ENCODE assay signal across 8 cellular contexts in genomic region chr12:31323466-31324115, GRCh38. TPM values are rescaled to one million over a fixed set of nuclear protein-coding genes. Genes with fewer than 3 reads are reported as not detected.
DNase-seq lines count a peak whose midpoint lies in the region; FAIRE-seq and TF ChIP-seq lines count a peak whose summit lies in the region.

No MANE protein-coding gene starts in this region.

- H3K9ac ChIP-seq in neural progenitor cell: peak overlapping the region; percentile 85

- H3K9me3 ChIP-seq in neural progenitor cell (ENCODE audit: low read depth) (no peaks in the 10 kb centered on the region), tibial artery (no peaks in the 10 kb centered on the region)

- intact Hi-C loops in tibial artery (cut with DNase I; ENCODE audit: low total_unique reads): loop anchor here (2.0 kb wide), 1 partner anchor 267 kb away; the partner anchor contains the start of gene DENND5B

- H3F3A ChIP-seq in neural progenitor cell (ENCODE audit: low read depth): peaks cover 32% of the 10 kb centered on the region

- peak overlapping the region; percentile 99 for H3K27ac Mint-ChIP-seq in neural progenitor cell

- H3K4me2 ChIP-seq in neural progenitor cell: peak overlapping the region; percentile 90

- peaks cover 82% of the 10 kb centered on the region for H3K79me2 ChIP-seq in neural progenitor cell (ENCODE audit: low read depth)

- DNase-seq in GM12892 (ENCODE audit: insufficient read length): peak; percentile 24
- DNase-seq in H4 (ENCODE audit: low spot score): peak; percentile 24
- DNase-seq in NCI-H1105 (lab: John Stamatoyannopoulos, UW): peak; percentile 62
- DNase-seq in activated CD4-positive, alpha-beta T cell treated with anti-CD3 and anti-CD28 coated beads, Interleukin-2, amount 50 U/mL, for 48 hours: peak; percentile 56 to 66
- no peak for DNase-seq in epithelial cell of prostate (ENCODE audit: low read depth, low spot score)
- no peak for DNase-seq in neural progenitor cell (ENCODE audit: low spot score)
- DNase-seq in tibial artery: peak; percentile 41 to 68
- DNase-seq in NCI-H2196 (lab: John Stamatoyannopoulos, UW; ENCODE audit: unreplicated experiment): no peak

- H2AFZ ChIP-seq in neural progenitor cell (replicated peaks): no peak overlapping the region

- H3K4me3 ChIP-seq in neural progenitor cell (peak overlapping the region; percentile 85), tibial artery (peak overlapping the region; percentile 72 to 91)

- H3K4me1 ChIP-seq in neural progenitor cell: peaks cover 54% of the 10 kb centered on the region
- peaks cover 0 to 4% (median 2%) of the 10 kb centered on the region in 4 donors for H3K4me1 ChIP-seq in tibial artery

- H3K27ac ChIP-seq in epithelial cell of prostate: peak overlapping the region; percentile 82
- H3K27ac ChIP-seq in neural progenitor cell: peak overlapping the region; percentile 93
- H3K27ac ChIP-seq in tibial artery: peak overlapping the region; percentile 78 to 80

- H3K4me3 Mint-ChIP-seq in neural progenitor cell: peak overlapping the region; percentile 100

- H3K9me3 Mint-ChIP-seq in neural progenitor cell: peaks cover 2% of the 10 kb centered on the region

- TF ChIP-seq CTCF in neural progenitor cell (IDR thresholded peaks at IDR 0.05) (no peak), tibial artery (IDR thresholded peaks at IDR 0.05) (no peak)

- 0 out of 2 replicates have a peak, but pooled peaks have one; percentile 31 for TF ChIP-seq POLR2A in GM12892 (IDR thresholded peaks at IDR 0.05; ENCODE audit: low read depth, low read length)

- H3K36me3 Mint-ChIP-seq in neural progenitor cell: peaks cover 12% of the 10 kb centered on the region

- H3K36me3 ChIP-seq in neural progenitor cell: no peaks in the 10 kb centered on the region
- no peaks in the 10 kb centered on the region for H3K36me3 ChIP-seq in tibial artery

- H3K27me3 Mint-ChIP-seq in neural progenitor cell (ENCODE audit: insufficient read depth, low read depth): peaks cover 8% of the 10 kb centered on the region

- peaks cover 66% of the 10 kb centered on the region for H4K20me1 ChIP-seq in neural progenitor cell (ENCODE audit: low read depth)

- H3K27me3 ChIP-seq in neural progenitor cell: no peaks in the 10 kb centered on the region
- H3K27me3 ChIP-seq in tibial artery: no peaks in the 10 kb centered on the region

- H3K4me1 Mint-ChIP-seq in neural progenitor cell: peaks cover 43% of the 10 kb centered on the region

- FAIRE-seq in GM12892 (lab: Jason Lieb, UNC): no peak

RNA-seq across cellular contexts. Expression of gene SINHCAF, which starts 2.4 kb away (rescaled TPM):
- polyA plus RNA-seq in GM12892 (2012; ENCODE audit: missing spikeins): 90.6 TPM
- 72.6 and 127 TPM in 2 replicates for total RNA-seq in H4 (2014; rRNA removed; shearing (Covaris generic))
- total RNA-seq in neural progenitor cell (ENCODE audit: low replicate concordance): 432 and 1,260 TPM in 2 replicates

Comparison
In these comparisons a context has a peak if more than half of its experiments do, and no peak if none do; other contexts are left out.
1. DNase-seq: peak in GM12892 (single experiment), H4 (single experiment), NCI-H1105 (single experiment), activated CD4-positive, alpha-beta T cell treated with anti-CD3 and anti-CD28 coated beads, Interleukin-2, amount 50 U/mL, for 48 hours (2 of 2) and tibial artery (2 of 2); none in epithelial cell of prostate (single experiment), neural progenitor cell (single experiment) and NCI-H2196 (single experiment).
2. Peak in every context shown above with its lines, with median percentiles within 50 percentile points of each other: H3K27ac ChIP-seq.